Comparison of ENCODE assay signal across 10 cellular contexts in genomic region chr11:114308689-114309089, GRCh38. TPM values are rescaled to one million over a fixed set of nuclear protein-coding genes. Genes with fewer than 3 reads are reported as not detected.
DNase-seq lines count a peak whose midpoint lies in the region; ATAC-seq and TF ChIP-seq lines count a peak whose summit lies in the region.
"Had no signal": no experiment of that assay in that cellular context is flagged by ENCODE, and none has a peak within 500 bp of the region (broad histone marks: within the 10 kb centered on the region; RNA-seq: fewer than 3 reads in every experiment).

No MANE protein-coding gene starts in this region.

- peak; percentile 54 for TF ChIP-seq EP300 in transverse colon (IDR thresholded peaks at IDR 0.05; ENCODE audit: low read depth)

- CTCF ChIA-PET in mammary epithelial cell (lab: Charles Lee; ENCODE audit: low non-redundant PET) = no interaction called here

- H4K20me1 ChIP-seq in mammary epithelial cell (ENCODE audit: insufficient read depth, low read length) = no peaks in the 10 kb centered on the region

- TF ChIP-seq CTCF in NB4 (IDR thresholded peaks at IDR 0.05; ENCODE audit: low read depth, low read length) (no peak), mammary epithelial cell (conservative IDR thresholded peaks at IDR 0.05 in 1 of 2, IDR thresholded peaks at IDR 0.05 in 1 of 2; ENCODE audit: extremely low read depth in 1 of 2, insufficient read depth in 1 of 2, low read depth in 1 of 2, low read length in 2 of 2) (no peak), right lobe of liver (IDR thresholded peaks at IDR 0.05) (no peak), transverse colon (IDR thresholded peaks at IDR 0.05) (no peak)

- H3K4me1 ChIP-seq in mammary epithelial cell (ENCODE audit: insufficient read depth, low read length) (peaks cover 28% of the 10 kb centered on the region), right lobe of liver (peaks cover 0 to 82% (median 20%) of the 10 kb centered on the region in 4 donors), transverse colon (peaks cover 0 to 23% (median 6%) of the 10 kb centered on the region in 4 donors)

- BruUV-seq in mammary epithelial cell (replicated peaks; lab: Mats Ljungman, UMichigan) = no TSS peak

- H2AFZ ChIP-seq in mammary epithelial cell (ENCODE audit: low read depth, low read length) = no peak overlapping the region

- H3K79me2 ChIP-seq in mammary epithelial cell (ENCODE audit: insufficient read depth, low read length) = peaks cover 71% of the 10 kb centered on the region

- dilution Hi-C loops in mammary epithelial cell (cut with HindIII; ENCODE audit: low sequenced_read_pairs) = no loop called here

- H3K36me3 ChIP-seq in mammary epithelial cell (ENCODE audit: insufficient read depth, low read length) (peaks cover 9% of the 10 kb centered on the region), right lobe of liver (peaks cover 6 to 45% (median 23%) of the 10 kb centered on the region in 4 donors), transverse colon (no peaks in the 10 kb centered on the region)

- no peaks in the 10 kb centered on the region for H3K27me3 ChIP-seq in mammary epithelial cell (ENCODE audit: insufficient read depth, low read length)
- H3K27me3 ChIP-seq in right lobe of liver = no peaks in the 10 kb centered on the region
- H3K27me3 ChIP-seq in transverse colon = no peaks in the 10 kb centered on the region

- H3K9ac ChIP-seq in mammary epithelial cell (ENCODE audit: insufficient read depth, low read length) = peak overlapping the region; percentile 43

- 14% methylated on average over 6 of the region's 6 CpGs for whole genome bisulfite sequencing in mammary epithelial cell (ENCODE audit: low coverage, missing lambda C conversion rate)
- 13% methylated on average over 4 of the region's 6 CpGs for WGBS in right lobe of liver (ENCODE audit: insufficient coverage, low coverage, low lambda C conversion rate, missing lambda C conversion rate)
- 58 to 86% methylated on average over 4 to 6 of the region's 6 CpGs for WGBS in transverse colon (ENCODE audit: low coverage in 1 of 2), 2 donors

- ATAC-seq in right lobe of liver (peak; percentile 23 to 79 (median 72)), GM21528 (IDR thresholded peaks at IDR 0.05; ENCODE audit: low FRiP score, unreplicated experiment) (no peak), HG02870 (IDR thresholded peaks at IDR 0.05; ENCODE audit: unreplicated experiment) (no peak), GM18520 (IDR thresholded peaks at IDR 0.05; ENCODE audit: unreplicated experiment) (no peak)
- ATAC-seq: activated CD4-positive, alpha-beta T cell treated with anti-CD3 and anti-CD28 coated beads for 36 hours; activated naive CD4-positive, alpha-beta T cell treated with anti-CD3 and anti-CD28 coated beads, Interleukin-2, amount 50 U/mL, for 72 hours had no signal

- TF ChIP-seq POLR2A in NB4 (IDR thresholded peaks at IDR 0.05; ENCODE audit: extremely low read depth, insufficient read length) (no peak), right lobe of liver (IDR thresholded peaks at IDR 0.05) (peak; percentile 45), transverse colon (IDR thresholded peaks at IDR 0.05) (no peak)

- no peaks in the 10 kb centered on the region for H3K9me3 ChIP-seq in mammary epithelial cell (replicated peaks; ENCODE audit: insufficient read depth, low read length)
- no peaks in the 10 kb centered on the region for H3K9me3 ChIP-seq in right lobe of liver
- no peaks in the 10 kb centered on the region for H3K9me3 ChIP-seq in transverse colon

- in situ Hi-C loops in mammary epithelial cell (cut with MboI; ENCODE audit: low sequenced_read_pairs in 2 of 2) (no loop called here), transverse colon (cut with MboI; ENCODE audit: low pct_ligation_motif_present in 1 of 4, low pct_unique_long_range_greater_than_20kb in 1 of 4, low sequenced_read_pairs in 3 of 4) (no loop called here)

- H3K4me2 ChIP-seq in mammary epithelial cell (ENCODE audit: insufficient read depth, low read depth, low read length) = peak overlapping the region; percentile 29

- intact Hi-C loops in mammary epithelial cell (cut with micrococcal nuclease) = no loop called here
- intact Hi-C loops in right lobe of liver (cut with DNase I) = no loop called here
- intact Hi-C loops in transverse colon (cut with DNase I; ENCODE audit: low total_unique reads) = no loop called here

- H3K4me3 ChIP-seq in NB4 (ENCODE audit: low read depth, low read length) (no peak overlapping the region), mammary epithelial cell (replicated peaks in 1 of 3; ENCODE audit: insufficient read depth in 1 of 3, low read depth in 2 of 3, low read length in 3 of 3) (no peak overlapping the region), right lobe of liver (no peak overlapping the region), transverse colon (no peak overlapping the region)

- DNase-seq in NB4 (ENCODE audit: low read depth) (peak; percentile 17), mammary epithelial cell (peak; percentile 76), right lobe of liver (peak in 2 of 3 donors; percentile 80 to 89), transverse colon (no peak)
- DNase-seq: activated CD4-positive, alpha-beta T cell treated with anti-CD3 and anti-CD28 coated beads for 36 hours; OCI-M1 had no signal

- peak overlapping the region; percentile 46 for H3K27ac ChIP-seq in mammary epithelial cell (ENCODE audit: insufficient read depth, low read depth, low read length)
- peak overlapping the region; percentile 64 to 92 (median 85) for H3K27ac ChIP-seq in right lobe of liver
- H3K27ac ChIP-seq in transverse colon = peak overlapping the region; percentile 51 to 71 (median 62)

RNA-seq across cellular contexts. Expression of gene NNMT, which starts 12.5 kb away (rescaled TPM):
- total RNA-seq in mammary epithelial cell = 100 to 1,000 TPM; 131 to 605 TPM
- 130 TPM for polyA plus RNA-seq in mammary epithelial cell
- polyA minus RNA-seq in mammary epithelial cell = 88.0 TPM
- 1,000 to 10,000 TPM in 4 of 6 experiments, 100 to 1,000 TPM in 2; 634 to 3,368 (median 2,270) TPM for total RNA-seq in right lobe of liver
- total RNA-seq in transverse colon = 100 to 1,000 TPM in 3 of 4 donors, 10 to 100 TPM in 1; 37.8 to 385 (median 179) TPM
- total RNA-seq: activated CD4-positive, alpha-beta T cell treated with anti-CD3 and anti-CD28 coated beads for 36 hours; activated naive CD4-positive, alpha-beta T cell treated with anti-CD3 and anti-CD28 coated beads, Interleukin-2, amount 50 U/mL, for 72 hours had no signal

Comparison
In these comparisons a context has a peak if more than half of its experiments do, and no peak if none do; other contexts are left out.
1. ATAC-seq: peak in right lobe of liver (4 of 4); none in GM21528 (single experiment), HG02870 (single experiment) and GM18520 (single experiment).
2. Peak in every context shown above with its lines, with median percentiles within 50 percentile points of each other: H3K27ac ChIP-seq.